ENCODE assay signal across 27 cellular contexts in genomic region chr1:168987923-168988322, GRCh38.
"Had no signal": no experiment of that assay in that cellular context is flagged by ENCODE, and none has a peak within 500 bp of the region (broad histone marks: within the 10 kb centered on the region; RNA-seq: fewer than 3 reads in every experiment).

No MANE protein-coding gene starts in this region.

- H3K27ac ChIP-seq: ovary, right atrium auricular region, right lobe of liver, stomach, testis, thyroid gland, transverse colon, upper lobe of left lung had no signal

- H3K4me3 ChIP-seq: lung, mucosa of descending colon, ovary, right atrium auricular region, right lobe of liver, smooth muscle cell, stomach, testis, thyroid gland, transverse colon, upper lobe of left lung had no signal

- ATAC-seq: left cardiac atrium; left lobe of liver; mucosa of descending colon; naive thymus-derived CD4-positive, alpha-beta T cell; natural killer cell treated with Interleukin-12 subunit alpha and Interleukin-12 subunit beta and Interleukin-15 and Interleukin-18, amount 100 ng/mL, for 72 hours; right lobe of liver; stimulated activated naive B cell treated with anti-CD40 and anti-IgM and Interleukin-4, amounts not matched to agents 10 μg/mL and 1 μg/mL and 100 μg/mL, for 72 hours; stimulated activated naive CD8-positive, alpha-beta T cell treated with anti-CD3 and anti-CD28 coated beads, Interleukin-15, Interleukin-2, amounts not matched to agents 100 U/mL and 50 U/mL, for 24 hours had no signal

- H3K4me1 Mint-ChIP-seq: stimulated activated naive B cell treated with anti-CD40 and anti-IgM and Interleukin-4, amounts not matched to agents 10 μg/mL and 1 μg/mL and 100 μg/mL, for 72 hours had no signal

- H3K4me1 ChIP-seq: right atrium auricular region, right lobe of liver, testis, thyroid gland, transverse colon, upper lobe of left lung had no signal

- H3K36me3 Mint-ChIP-seq: mesothelial cell of epicardium; natural killer cell treated with Interleukin-12 subunit alpha and Interleukin-12 subunit beta and Interleukin-15 and Interleukin-18, amount 100 ng/mL, for 72 hours; stimulated activated naive B cell treated with anti-CD40 and anti-IgM and Interleukin-4, amounts not matched to agents 10 μg/mL and 1 μg/mL and 100 μg/mL, for 72 hours had no signal

- H3K9me3 ChIP-seq: mucosa of descending colon, ovary, right atrium auricular region, right lobe of liver, stomach, testis, thyroid gland, transverse colon, upper lobe of left lung had no signal

- H3K27me3 ChIP-seq: ovary, right atrium auricular region, right lobe of liver, stomach, testis, thyroid gland, transverse colon, upper lobe of left lung had no signal

- DNase-seq: hippocampal formation; kidney glomerular epithelial cell; left cardiac atrium; mucosa of descending colon; naive thymus-derived CD4-positive, alpha-beta T cell; ovary; right lobe of liver; stimulated activated CD4-positive, alpha-beta T cell treated with anti-CD3 and anti-CD28 coated beads, Interleukin-1b, Interleukin-23, amount 100 ng/mL, for 48 hours; stimulated activated CD4-positive, alpha-beta T cell treated with anti-CD3 and anti-CD28 coated beads, Interleukin-2, amount 100 ng/mL, for 48 hours; stimulated activated CD4-positive, alpha-beta T cell treated with anti-CD3 and anti-CD28 coated beads, Interleukin-4, amount 100 ng/mL, for 4 hours; stimulated activated CD8-positive, alpha-beta memory T cell treated with anti-CD3 and anti-CD28 coated beads, Interleukin-4, amount 100 ng/mL, for 48 hours; stimulated activated naive B cell treated with anti-CD40 and anti-IgM and Interleukin-4, amounts not matched to agents 10 μg/mL and 1 μg/mL and 100 μg/mL, for 72 hours; stimulated activated naive CD8-positive, alpha-beta T cell treated with anti-CD3 and anti-CD28 coated beads, Interleukin-15, Interleukin-2, amounts not matched to agents 100 U/mL and 50 U/mL, for 24 hours; stomach; testis; thyroid gland; transverse colon; upper lobe of left lung had no signal

- H3K27me3 Mint-ChIP-seq: progenitor cell of endocrine pancreas had no signal

- FAIRE-seq: keratinocyte, urothelium cell line had no signal

- H3K4me3 Mint-ChIP-seq: mesothelial cell of epicardium; naive thymus-derived CD4-positive, alpha-beta T cell; natural killer cell treated with Interleukin-12 subunit alpha and Interleukin-12 subunit beta and Interleukin-15 and Interleukin-18, amount 100 ng/mL, for 72 hours; stimulated activated naive B cell treated with anti-CD40 and anti-IgM and Interleukin-4, amounts not matched to agents 10 μg/mL and 1 μg/mL and 100 μg/mL, for 72 hours had no signal

- H3K36me3 ChIP-seq: ovary, right atrium auricular region, right lobe of liver, stomach, thyroid gland, transverse colon, upper lobe of left lung had no signal

- H3K27ac Mint-ChIP-seq: mesothelial cell of epicardium; naive thymus-derived CD4-positive, alpha-beta T cell; natural killer cell treated with Interleukin-12 subunit alpha and Interleukin-12 subunit beta and Interleukin-15 and Interleukin-18, amount 100 ng/mL, for 72 hours; progenitor cell of endocrine pancreas; stimulated activated naive B cell treated with anti-CD40 and anti-IgM and Interleukin-4, amounts not matched to agents 10 μg/mL and 1 μg/mL and 100 μg/mL, for 72 hours had no signal

- H3K9me3 Mint-ChIP-seq: natural killer cell treated with Interleukin-12 subunit alpha and Interleukin-12 subunit beta and Interleukin-15 and Interleukin-18, amount 100 ng/mL, for 72 hours had no signal
